25 cellular contexts compared by ENCODE assay signal in genomic region chr11:2343502-2343901, GRCh38. TPM values are rescaled to one million over a fixed set of nuclear protein-coding genes. Genes with fewer than 3 reads are reported as not detected.
A peak's percentile ranks its signal among the peaks of the same experiment; 100 is the strongest.
DNase-seq lines count a peak whose midpoint lies in the region; ATAC-seq and TF ChIP-seq lines count a peak whose summit lies in the region.
"Had no signal": no experiment of that assay in that cellular context is flagged by ENCODE, and none has a peak within 500 bp of the region (broad histone marks: within the 10 kb centered on the region; RNA-seq: fewer than 3 reads in every experiment).

No MANE protein-coding gene starts in this region.

- H3K27me3 ChIP-seq in left ventricle myocardium inferior (ENCODE audit: low read depth) = no peaks in the 10 kb centered on the region
- H3K27me3 ChIP-seq: BE2C, BLaER1 had no signal

- H3K4me1 ChIP-seq in left ventricle myocardium inferior = no peaks in the 10 kb centered on the region
- H3K4me1 ChIP-seq: BE2C, BLaER1 had no signal

- DNase-seq in cardiac septum (ENCODE audit: low spot score) = peak; percentile 22
- no peak for DNase-seq in left ventricle myocardium inferior
- DNase-seq in mesenteric fat pad (ENCODE audit: low spot score) = peak; percentile 45
- DNase-seq in NCI-H1694 (lab: John Stamatoyannopoulos, UW) = no peak
- DNase-seq in left lobe of liver (ENCODE audit: low spot score) = no peak
- DNase-seq: 8988T; ACHN; BE2C; C1 segment of cervical spinal cord; CD4-positive, alpha-beta memory T cell; CD4-positive, CD25-positive, alpha-beta regulatory T cell; CD8-positive, alpha-beta memory T cell; COR-L47; DMS 273 treated with DMSO at 0.1 percent for 48 hours; DMS153; DMS53; DMS79; DND-41; EL; GDM1 had no signal

- intact Hi-C loops in cardiac septum (cut with DNase I) (no loop called here), left ventricle myocardium inferior (cut with micrococcal nuclease) (no loop called here)

- H3K27ac ChIP-seq in left ventricle myocardium inferior (replicated peaks) = no peak overlapping the region
- H3K27ac ChIP-seq: BLaER1 had no signal

- no peak overlapping the region for H3K4me3 ChIP-seq in left ventricle myocardium inferior
- H3K4me3 ChIP-seq: BLaER1, GM12878 had no signal

- ATAC-seq in left lobe of liver = no peak
- ATAC-seq: GM12878 had no signal

- no peak for TF ChIP-seq CTCF in left ventricle myocardium inferior (IDR thresholded peaks at IDR 0.05; ENCODE audit: borderline replicate concordance)

- peaks cover 4% of the 10 kb centered on the region for H3K9me3 ChIP-seq in left ventricle myocardium inferior (replicated peaks)
- H3K9me3 ChIP-seq: BE2C had no signal

- H3K36me3 ChIP-seq in left ventricle myocardium inferior = no peaks in the 10 kb centered on the region
- H3K36me3 ChIP-seq: BE2C, BLaER1 had no signal

RNA-seq across cellular contexts. Expression of gene CD81, which starts 33.6 kb away (rescaled TPM):
- total RNA-seq in cardiac septum = 663 TPM
- 412 TPM for total RNA-seq in left ventricle myocardium inferior
- total RNA-seq in mesenteric fat pad = 723 TPM
- total RNA-seq in left lobe of liver = 564 TPM

RNA-seq across cellular contexts. Expression of gene TSPAN32, which starts 41.7 kb away (rescaled TPM):
- 26.2 TPM for total RNA-seq in cardiac septum
- 27.1 TPM for total RNA-seq in left ventricle myocardium inferior
- total RNA-seq in mesenteric fat pad = 1.3 TPM
- 0.35 TPM for total RNA-seq in left lobe of liver
- total RNA-seq: A673, Daoy, G401, GM12878 had no signal

RNA-seq across cellular contexts. Expression of gene C11orf21, which starts 41.8 kb away (rescaled TPM):
- total RNA-seq in cardiac septum = 23.2 TPM
- total RNA-seq in left ventricle myocardium inferior = 36.0 TPM
- total RNA-seq in mesenteric fat pad = 1.0 TPM
- total RNA-seq in left lobe of liver = 0.35 TPM
- total RNA-seq: A673, G401 had no signal

RNA-seq across cellular contexts. Expression of gene TSSC4, which starts 57.0 kb away (rescaled TPM):
- total RNA-seq in cardiac septum (36.2 TPM), left ventricle myocardium inferior (31.7 TPM), mesenteric fat pad (55.2 TPM), left lobe of liver (24.8 TPM)

Comparison
In these comparisons a context has a peak if more than half of its experiments do, and no peak if none do; other contexts are left out.
1. DNase-seq: peak in cardiac septum (single experiment) and mesenteric fat pad (single experiment); none in left ventricle myocardium inferior (single experiment), NCI-H1694 (single experiment) and left lobe of liver (single experiment).
2. RNA of gene TSPAN32, which starts 41.7 kb away (total RNA-seq): 27.1 TPM in left ventricle myocardium inferior (single experiment) and 26.2 TPM in cardiac septum (single experiment); 1.3 TPM in mesenteric fat pad (single experiment) and 0.35 TPM in left lobe of liver (single experiment); every median in the first group is over 10 times any median in the second.
3. RNA of gene C11orf21, which starts 41.8 kb away (total RNA-seq): 36.0 TPM in left ventricle myocardium inferior (single experiment) and 23.2 TPM in cardiac septum (single experiment); 1.0 TPM in mesenteric fat pad (single experiment) and 0.35 TPM in left lobe of liver (single experiment); every median in the first group is over 10 times any median in the second.